ENCODE assay signal across 22 cellular contexts in genomic region chr17:73137376-73137775, GRCh38.
"Had no signal": no experiment of that assay in that cellular context is flagged by ENCODE, and none has a peak within 500 bp of the region (broad histone marks: within the 10 kb centered on the region; RNA-seq: fewer than 3 reads in every experiment).

No MANE protein-coding gene starts in this region.

- DNase-seq: activated CD4-positive, alpha-beta memory T cell treated with anti-CD3 and anti-CD28 coated beads, Interleukin-2, amount 10 ng/mL, durations not matched to agents 7 days and 5 days; activated CD4-positive, alpha-beta T cell treated with anti-CD3 and anti-CD28 coated beads for 1 hour; activated CD4-positive, alpha-beta T cell treated with anti-CD3 and anti-CD28 coated beads for 4 hours; activated CD4-positive, alpha-beta T cell treated with anti-CD3 and anti-CD28 coated beads, Interleukin-2, amount 10 ng/mL, durations not matched to agents 7 days and 5 days; activated CD4-positive, alpha-beta T cell treated with anti-CD3 and anti-CD28 coated beads, Interleukin-2, amount 50 U/mL, for 4 hours; activated CD8-positive, alpha-beta memory T cell treated with anti-CD3 and anti-CD28 coated beads for 24 hours; activated gamma-delta T cell; activated naive CD4-positive, alpha-beta T cell; activated naive CD4-positive, alpha-beta T cell treated with anti-CD3 and anti-CD28 coated beads, Interleukin-2, amount 10 ng/mL, durations not matched to agents 7 days and 5 days; activated naive CD8-positive, alpha-beta T cell treated with anti-CD3 and anti-CD28 coated beads, Interleukin-2, amount 10 ng/mL, durations not matched to agents 7 days and 5 days; activated T-cell treated with anti-CD3 and anti-CD28 coated beads, Interleukin-2, amount 50 U/mL, for 24 hours; activated T-cell treated with anti-CD3 and anti-CD28 coated beads, Interleukin-2, amount 50 U/mL, for 72 hours; central memory CD4-positive, alpha-beta T cell; cerebellar nuclear complex; colonic mucosa; effector CD8-positive, alpha-beta T cell; foreskin fibroblast; head of caudate nucleus; T-helper 2 cell had no signal

- ATAC-seq: activated naive CD4-positive, alpha-beta T cell treated with anti-CD3 and anti-CD28 coated beads, Interleukin-2, amount 50 U/mL, for 72 hours; activated T-cell treated with anti-CD3 and anti-CD28 coated beads, Interleukin-2, amount 50 U/mL, for 72 hours; esophagus mucosa; WTC11 had no signal
